In genomic region chr11:123543796-123544195, GRCh38 we compare ENCODE assay signal across 11 cellular contexts.
DNase-seq lines count a peak whose midpoint lies in the region; ATAC-seq and TF ChIP-seq lines count a peak whose summit lies in the region.
"Had no signal": no experiment of that assay in that cellular context is flagged by ENCODE, and none has a peak within 500 bp of the region (broad histone marks: within the 10 kb centered on the region; RNA-seq: fewer than 3 reads in every experiment).

No MANE protein-coding gene starts in this region.

- H3K9ac ChIP-seq in IMR-90 (ENCODE audit: low read depth, low read length), result no peak overlapping the region

- no peak for TF ChIP-seq POLR2A in IMR-90 (IDR thresholded peaks at IDR 0.05; ENCODE audit: low read depth, low read length)
- TF ChIP-seq POLR2A in gastroesophageal sphincter (IDR thresholded peaks at IDR 0.05), result no peak

- intact Hi-C loops in IMR-90 (cut with micrococcal nuclease), result no loop called here

- 0% methylated on average over 1 of the region's 4 CpGs; no CpG with 5 or more reads in 1 of the 2 experiments for WGBS in IMR-90 (ENCODE audit: extremely low coverage in 2 of 2, insufficient read length in 1 of 2), 2 experiments
- WGBS in gastroesophageal sphincter (ENCODE audit: low coverage in 1 of 2), 2 donors, result 61 to 83% methylated on average over 4 of the region's 4 CpGs

- no peak for TF ChIP-seq RAD21 in IMR-90 (IDR thresholded peaks at IDR 0.05; ENCODE audit: low read length)

- H3K27ac ChIP-seq in IMR-90 (ENCODE audit: insufficient read depth, low read length) (no peak overlapping the region), gastroesophageal sphincter (no peak overlapping the region)
- H3K27ac ChIP-seq: HL-60 had no signal

- TF ChIP-seq CTCF in AG10803 (conservative IDR thresholded peaks at IDR 0.05; ENCODE audit: low read length) (no peak), IMR-90 (conservative IDR thresholded peaks at IDR 0.05; ENCODE audit: low read depth, low read length) (no peak), foreskin fibroblast (IDR thresholded peaks at IDR 0.05; ENCODE audit: low read depth, low read length) (no peak), gastroesophageal sphincter (IDR thresholded peaks at IDR 0.05) (no peak)

- H3K36me3 ChIP-seq in IMR-90 (ENCODE audit: control insufficient read depth, insufficient read depth, low read length), result no peaks in the 10 kb centered on the region
- H3K36me3 ChIP-seq in gastroesophageal sphincter, result no peaks in the 10 kb centered on the region

- BruUV-seq in IMR-90 (replicated peaks; lab: Mats Ljungman, UMichigan), result no TSS peak

- no peak overlapping the region for H2AK9ac ChIP-seq in IMR-90 (replicated peaks; ENCODE audit: low read depth, low read length, poor library complexity)

- in situ Hi-C loops in IMR-90 (cut with MboI; ENCODE audit: low sequenced_read_pairs), result no loop called here

- peak; percentile 70 for ATAC-seq in IMR-90 (ENCODE audit: low read depth)
- no peak for ATAC-seq in HG02840 (IDR thresholded peaks at IDR 0.05; ENCODE audit: low FRiP score, unreplicated experiment)
- no peak for ATAC-seq in gastroesophageal sphincter
- ATAC-seq in GM21737 (IDR thresholded peaks at IDR 0.05; ENCODE audit: unreplicated experiment), result no peak

- H3K9me3 ChIP-seq in IMR-90 (ENCODE audit: control insufficient read depth, insufficient read depth, low read length) (no peaks in the 10 kb centered on the region), gastroesophageal sphincter (no peaks in the 10 kb centered on the region)

- H3K23ac ChIP-seq in IMR-90 (ENCODE audit: low read depth, low read length), result no peak overlapping the region

- no peak overlapping the region for H3K18ac ChIP-seq in IMR-90 (ENCODE audit: low read depth, low read length)

- H3K27me3 ChIP-seq in IMR-90 (ENCODE audit: control insufficient read depth, insufficient read depth, low read length), result no peaks in the 10 kb centered on the region
- H3K27me3 ChIP-seq in gastroesophageal sphincter, result no peaks in the 10 kb centered on the region

- POLR2A ChIA-PET in IMR-90 (lab: Charles Lee; ENCODE audit: unreplicated experiment), result no interaction called here

- peaks cover 32 to 46% of the 10 kb centered on the region in 2 experiments; a peak in 3 of 4 replicates for H3K79me1 ChIP-seq in IMR-90 (ENCODE audit: low read depth in 1 of 2, low read length in 2 of 2)

- H4K5ac ChIP-seq in IMR-90 (ENCODE audit: low read depth, low read length), result no peak overlapping the region

- no peak overlapping the region for H3K14ac ChIP-seq in IMR-90 (replicated peaks; ENCODE audit: low read depth, low read length)

- H2BK20ac ChIP-seq in IMR-90 (ENCODE audit: low read depth, low read length), result no peak overlapping the region

- dilution Hi-C loops in IMR-90 (cut with HindIII; ENCODE audit: low sequenced_read_pairs, unreplicated experiment), result no loop called here

- no peak overlapping the region for H2BK120ac ChIP-seq in IMR-90 (ENCODE audit: low read depth, low read length)

- H3K4me1 ChIP-seq in IMR-90 (ENCODE audit: control insufficient read depth, insufficient read depth, low read length) (peaks cover 16% of the 10 kb centered on the region), gastroesophageal sphincter (no peaks in the 10 kb centered on the region)

- CTCF ChIA-PET in IMR-90 (lab: Yijun Ruan, JAX), result no interaction called here

- peak; percentile 90 for DNase-seq in AG10803 (ENCODE audit: low read depth)
- DNase-seq in IMR-90, result peak; percentile 70
- DNase-seq in amniotic epithelial cell (ENCODE audit: low read depth), result peak; percentile 90
- DNase-seq in foreskin fibroblast, result peak; percentile 59 to 69
- no peak for DNase-seq in SHP77 treated with DMSO at 0.1 percent for 48 hours (lab: John Stamatoyannopoulos, UW)
- DNase-seq: CD4-positive, alpha-beta memory T cell; central memory CD4-positive, alpha-beta T cell had no signal

- H2AK5ac ChIP-seq in IMR-90 (ENCODE audit: low read depth, low read length), result no peak overlapping the region

- no peak overlapping the region for H4K8ac ChIP-seq in IMR-90 (ENCODE audit: low read depth in 2 of 2, low read length in 2 of 2)

- H3K56ac ChIP-seq in IMR-90 (ENCODE audit: extremely low read depth, insufficient read depth, low read length), result no peak overlapping the region

- H3K4me2 ChIP-seq in IMR-90 (ENCODE audit: low read depth, low read length), result peak overlapping the region; percentile 32; the same call in 1 of the 2 replicates

- peaks cover 21% of the 10 kb centered on the region for H3K9me1 ChIP-seq in IMR-90 (ENCODE audit: insufficient read depth, low read length)

- H4K20me1 ChIP-seq in IMR-90 (ENCODE audit: insufficient read depth, low read length), result peaks cover 8% of the 10 kb centered on the region; the same call in 1 of the 2 replicates

- H4K91ac ChIP-seq in IMR-90 (ENCODE audit: insufficient read depth, low read depth, low read length), result no peak overlapping the region

- no peak overlapping the region for H3K4ac ChIP-seq in IMR-90 (ENCODE audit: low read depth, low read length)

- H2BK15ac ChIP-seq in IMR-90 (ENCODE audit: low read depth, low read length), result no peak overlapping the region

- TF ChIP-seq EP300 in gastroesophageal sphincter (IDR thresholded peaks at IDR 0.05), result no peak

- H3K4me3 ChIP-seq in AG10803 (ENCODE audit: low read length) (no peak overlapping the region), IMR-90 (ENCODE audit: insufficient read depth, low read depth, low read length) (no peak overlapping the region), foreskin fibroblast (ENCODE audit: low read depth in 1 of 2, low read length in 2 of 2) (no peak overlapping the region), gastroesophageal sphincter (no peak overlapping the region)

- no peak overlapping the region for H2AFZ ChIP-seq in IMR-90 (replicated peaks; ENCODE audit: low read length, poor library complexity)

- H2BK5ac ChIP-seq in IMR-90 (ENCODE audit: low read depth, low read length, poor library complexity, severe bottlenecking), result peak overlapping the region; percentile 28

TF ChIP-seq in IMR-90, 13 proteins besides CTCF, POLR2A, EP300 and RAD21:
- TF ChIP-seq USF2 (IDR thresholded peaks at IDR 0.05; ENCODE audit: low read depth, low read length) (no peak), ELK1 (IDR thresholded peaks at IDR 0.05; ENCODE audit: borderline replicate concordance, low read depth, low read length) (no peak), MXI1 (IDR thresholded peaks at IDR 0.05; ENCODE audit: borderline replicate concordance, low read depth, low read length) (no peak), RFX5 (IDR thresholded peaks at IDR 0.05; ENCODE audit: low read depth, low read length) (no peak), MAZ (IDR thresholded peaks at IDR 0.05; ENCODE audit: borderline replicate concordance, low read depth, low read length) (no peak), BHLHE40 (IDR thresholded peaks at IDR 0.05; ENCODE audit: low read depth, low read length) (peak; percentile 65; the same call in 1 of the 2 replicates), RCOR1 (IDR thresholded peaks at IDR 0.05; ENCODE audit: insufficient replicate concordance, low read length) (no peak), SMC3 (IDR thresholded peaks at IDR 0.05; ENCODE audit: low read depth, low read length) (no peak), NFE2L2 (IDR thresholded peaks at IDR 0.05; ENCODE audit: low read depth, low read length) (0 out of 2 replicates have a peak, but pooled peaks have one; percentile 41), MAFK (IDR thresholded peaks at IDR 0.05; ENCODE audit: low read depth, low read length) (peak; percentile 62), FOS (IDR thresholded peaks at IDR 0.05; ENCODE audit: low read depth, low read length) (peak; percentile 57; the same call in 1 of the 2 replicates), CHD1 (IDR thresholded peaks at IDR 0.05; ENCODE audit: low read depth, low read length) (no peak), CEBPB (IDR thresholded peaks at IDR 0.05; ENCODE audit: low read depth, low read length) (no peak)
